ENCODE assay signal across 11 cellular contexts in genomic region chr14:75301666-75302325, GRCh38. TPM values are rescaled to one million over a fixed set of nuclear protein-coding genes. Genes with fewer than 3 reads are reported as not detected.
DNase-seq lines count a peak whose midpoint lies in the region; ATAC-seq, FAIRE-seq and TF ChIP-seq lines count a peak whose summit lies in the region.
"Had no signal": no experiment of that assay in that cellular context is flagged by ENCODE, and none has a peak within 500 bp of the region (broad histone marks: within the 10 kb centered on the region; RNA-seq: fewer than 3 reads in every experiment).

No MANE protein-coding gene starts in this region.

- TF ChIP-seq CTCF in upper lobe of left lung (IDR thresholded peaks at IDR 0.05) (peak in 3 of 6 experiments; percentile 6 to 29 (median 20)), endodermal cell (conservative IDR thresholded peaks at IDR 0.05) (no peak)

- TF ChIP-seq POLR2A in upper lobe of left lung (IDR thresholded peaks at IDR 0.05): peak in 1 of 4 donors; percentile 64
- TF ChIP-seq POLR2A in H54 (IDR thresholded peaks at IDR 0.05; ENCODE audit: low read depth, low read length): no peak

- peak in 2 of 4 donors; percentile 79 to 86 for TF ChIP-seq EP300 in upper lobe of left lung (IDR thresholded peaks at IDR 0.05)

- intact Hi-C loops in Right ventricle myocardium inferior (cut with DNase I) (loop anchor here (2.0 to 10.0 kb wide), 2 partner anchors 169 to 353 kb away; no protein-coding TSS in a partner anchor), cardiac septum (cut with DNase I) (no loop called here)

- no peak overlapping the region for H3K9ac ChIP-seq in endodermal cell (ENCODE audit: extremely low read depth, low read length, poor library complexity, severe bottlenecking)
- H3K9ac ChIP-seq: KMS-11 had no signal

- H3K4me1 Mint-ChIP-seq in endodermal cell: no peaks in the 10 kb centered on the region

- DNase-seq in Right ventricle myocardium inferior (ENCODE audit: missing footprints): no peak
- no peak for DNase-seq in cardiac septum (ENCODE audit: low spot score)
- DNase-seq in activated T-cell treated with anti-CD3 and anti-CD28 coated beads, Interleukin-2, amount 50 U/mL, for 48 hours: peak; percentile 52 to 62
- peak; percentile 69 for DNase-seq in kidney tubule cell (ENCODE audit: low spot score)
- peak in 1 of 2 donors; percentile 79 for DNase-seq in upper lobe of left lung
- DNase-seq in endodermal cell: no peak
- no peak for DNase-seq in H54 (ENCODE audit: insufficient read length, low spot score)
- DNase-seq in NCI-H526 (lab: John Stamatoyannopoulos, UW): no peak
- DNase-seq: CD4-positive, CD25-positive, alpha-beta regulatory T cell had no signal

- H3K9me3 Mint-ChIP-seq in endodermal cell: no peaks in the 10 kb centered on the region
- H3K9me3 Mint-ChIP-seq: CD4-positive, CD25-positive, alpha-beta regulatory T cell had no signal

- H3K4me3 ChIP-seq in upper lobe of left lung (no peak overlapping the region), endodermal cell (ENCODE audit: low read length) (no peak overlapping the region)

- H3K27me3 Mint-ChIP-seq in endodermal cell (ENCODE audit: insufficient read depth): no peaks in the 10 kb centered on the region
- H3K27me3 Mint-ChIP-seq: CD4-positive, CD25-positive, alpha-beta regulatory T cell had no signal

- peaks cover 25 to 50% (median 36%) of the 10 kb centered on the region in 4 donors for H3K4me1 ChIP-seq in upper lobe of left lung
- H3K4me1 ChIP-seq in endodermal cell (ENCODE audit: control insufficient read depth, insufficient read depth, low read length): no peaks in the 10 kb centered on the region

- H3K27ac Mint-ChIP-seq in endodermal cell: no peak overlapping the region

- ATAC-seq in Right ventricle myocardium inferior: peak; percentile 47
- peak; percentile 52 to 61 for ATAC-seq in upper lobe of left lung (ENCODE audit: low FRiP score in 2 of 2)

- no peaks in the 10 kb centered on the region for H3K27me3 ChIP-seq in upper lobe of left lung
- H3K27me3 ChIP-seq in endodermal cell (ENCODE audit: control insufficient read depth, insufficient read depth, low read length, poor library complexity, severe bottlenecking): no peaks in the 10 kb centered on the region

- WGBS in upper lobe of left lung, 2 donors: 44 to 55% methylated on average over 9 of the region's 9 CpGs
- 90 to 96% methylated on average over 5 to 9 of the region's 9 CpGs for WGBS in endodermal cell (ENCODE audit: insufficient coverage in 1 of 2, insufficient read length in 1 of 2), 2 experiments

- FAIRE-seq in H54 (lab: Jason Lieb, UNC): no peak
- FAIRE-seq: colon had no signal

- peak overlapping the region; percentile 54 to 91 (median 74) for H3K27ac ChIP-seq in upper lobe of left lung
- H3K27ac ChIP-seq in endodermal cell (ENCODE audit: low read depth, low read length): no peak overlapping the region
- H3K27ac ChIP-seq: KMS-11 had no signal

- H3K4me3 Mint-ChIP-seq in endodermal cell: no peak overlapping the region
- H3K4me3 Mint-ChIP-seq: CD4-positive, CD25-positive, alpha-beta regulatory T cell had no signal

- H3K36me3 Mint-ChIP-seq in endodermal cell (ENCODE audit: low read depth): no peaks in the 10 kb centered on the region
- H3K36me3 Mint-ChIP-seq: CD4-positive, CD25-positive, alpha-beta regulatory T cell had no signal

- no peaks in the 10 kb centered on the region for H3K36me3 ChIP-seq in upper lobe of left lung
- no peaks in the 10 kb centered on the region for H3K36me3 ChIP-seq in endodermal cell (ENCODE audit: control insufficient read depth, insufficient read depth, low read length)

- H3K9me3 ChIP-seq in upper lobe of left lung: no peaks in the 10 kb centered on the region
- H3K9me3 ChIP-seq in endodermal cell (ENCODE audit: control insufficient read depth, low read length): no peaks in the 10 kb centered on the region

RNA-seq across cellular contexts. Expression of gene FOS, which starts 23.2 kb away (rescaled TPM):
- total RNA-seq in Right ventricle myocardium inferior (9.5 TPM), cardiac septum (25.8 TPM), upper lobe of left lung (1,000 to 10,000 TPM in 1 of 6 donors, 100 to 1,000 TPM in 5; 386 to 1,146 (median 633) TPM), endodermal cell (10 to 100 TPM; 10.3 to 14.0 TPM)
- polyA plus RNA-seq in endodermal cell (2013, experiment 1 of 2): 7.9 TPM
- 23.5 TPM for polyA plus RNA-seq in endodermal cell (2013, experiment 2 of 2)

Comparison
In these comparisons a context has a peak if more than half of its experiments do, and no peak if none do; other contexts are left out.
1. DNase-seq: peak in activated T-cell treated with anti-CD3 and anti-CD28 coated beads, Interleukin-2, amount 50 U/mL, for 48 hours (2 of 2) and kidney tubule cell (single experiment); none in Right ventricle myocardium inferior (single experiment), cardiac septum (single experiment), endodermal cell (single experiment), H54 (single experiment) and NCI-H526 (0 of 2).
2. RNA of gene FOS, which starts 23.2 kb away (total RNA-seq): 386 to 1,146 TPM in upper lobe of left lung; 25.8 TPM in cardiac septum (single experiment), 10.3 to 14.0 TPM in endodermal cell and 9.5 TPM in Right ventricle myocardium inferior (single experiment); every median in the first group is over 10 times any median in the second.